ENCODE assay signal across 18 cellular contexts in genomic region chr16:22291860-22292692, GRCh38. TPM values are rescaled to one million over a fixed set of nuclear protein-coding genes. Genes with fewer than 3 reads are reported as not detected.
DNase-seq lines count a peak whose midpoint lies in the region; ATAC-seq and TF ChIP-seq lines count a peak whose summit lies in the region.
"Had no signal": no experiment of that assay in that cellular context is flagged by ENCODE, and none has a peak within 500 bp of the region (broad histone marks: within the 10 kb centered on the region; RNA-seq: fewer than 3 reads in every experiment).

No MANE protein-coding gene starts in this region.

- peaks cover 8% of the 10 kb centered on the region for H3K4me1 Mint-ChIP-seq in activated naive CD8-positive, alpha-beta T cell treated with anti-CD3 and anti-CD28 coated beads, Interleukin-2, amount 50 U/mL, for 24 hours

- H3K27ac Mint-ChIP-seq in activated naive CD8-positive, alpha-beta T cell treated with anti-CD3 and anti-CD28 coated beads, Interleukin-2, amount 50 U/mL, for 24 hours = peak overlapping the region; percentile 56
- H3K27ac Mint-ChIP-seq: natural killer cell treated with Interleukin-12 subunit alpha and Interleukin-12 subunit beta and Interleukin-15 and Interleukin-18, amount 100 ng/mL, for 72 hours; T-helper 1 cell treated with Interleukin-12 subunit alpha and Interleukin-12 subunit beta and Interleukin-4 antibody, amounts not matched to agents 30 μg/mL and 1 μg/mL, for 36 hours had no signal

- H3K4me1 ChIP-seq in tibial nerve = peaks cover 0 to 15% (median 2%) of the 10 kb centered on the region in 4 donors
- peaks cover 0 to 8% (median 0%) of the 10 kb centered on the region in 3 donors for H3K4me1 ChIP-seq in esophagus squamous epithelium

- intact Hi-C loops in esophagus squamous epithelium (cut with DNase I) = no loop called here

- TF ChIP-seq CTCF in AG10803 (conservative IDR thresholded peaks at IDR 0.05; ENCODE audit: low read length) (no peak), tibial nerve (IDR thresholded peaks at IDR 0.05) (no peak), esophagus squamous epithelium (IDR thresholded peaks at IDR 0.05) (no peak)

- H3K27me3 Mint-ChIP-seq in activated naive CD8-positive, alpha-beta T cell treated with anti-CD3 and anti-CD28 coated beads, Interleukin-2, amount 50 U/mL, for 24 hours = peaks cover 3% of the 10 kb centered on the region
- H3K27me3 Mint-ChIP-seq: natural killer cell treated with Interleukin-12 subunit alpha and Interleukin-12 subunit beta and Interleukin-15 and Interleukin-18, amount 100 ng/mL, for 72 hours had no signal

- TF ChIP-seq POLR2A in tibial nerve (IDR thresholded peaks at IDR 0.05) (no peak), esophagus squamous epithelium (IDR thresholded peaks at IDR 0.05) (no peak)

- WGBS in tibial nerve, 2 donors = 60 to 76% methylated on average over 4 of the region's 4 CpGs
- WGBS in esophagus squamous epithelium, 2 donors = 58 to 73% methylated on average over 4 of the region's 4 CpGs

- H3K4me3 Mint-ChIP-seq in activated naive CD8-positive, alpha-beta T cell treated with anti-CD3 and anti-CD28 coated beads, Interleukin-2, amount 50 U/mL, for 24 hours = no peak overlapping the region
- H3K4me3 Mint-ChIP-seq: natural killer cell treated with Interleukin-12 subunit alpha and Interleukin-12 subunit beta and Interleukin-15 and Interleukin-18, amount 100 ng/mL, for 72 hours; T-helper 1 cell treated with Interleukin-12 subunit alpha and Interleukin-12 subunit beta and Interleukin-4 antibody, amounts not matched to agents 30 μg/mL and 1 μg/mL, for 36 hours had no signal

- POLR2A ChIA-PET in HEK293T (lab: Yijun Ruan, JAX) = interaction anchor here (0.6 to 1.2 kb wide), 2 partner anchors 58 to 79 kb away, joined by 3 read pairs; no protein-coding TSS in a partner anchor

- H3K27me3 ChIP-seq in tibial nerve (no peaks in the 10 kb centered on the region), esophagus squamous epithelium (no peaks in the 10 kb centered on the region)
- H3K27me3 ChIP-seq: brain microvascular endothelial cell had no signal

- peaks cover 3% of the 10 kb centered on the region for H3K36me3 Mint-ChIP-seq in activated naive CD8-positive, alpha-beta T cell treated with anti-CD3 and anti-CD28 coated beads, Interleukin-2, amount 50 U/mL, for 24 hours (ENCODE audit: low read depth)
- H3K36me3 Mint-ChIP-seq: natural killer cell treated with Interleukin-12 subunit alpha and Interleukin-12 subunit beta and Interleukin-15 and Interleukin-18, amount 100 ng/mL, for 72 hours had no signal

- DNase-seq in AG10803 (ENCODE audit: low read depth) (peak; percentile 55), HEK293T (ENCODE audit: extremely low spot score) (no peak), fibroblast of the conjunctiva (ENCODE audit: low read depth) (peak; percentile 61), cortex of kidney (lab: John Stamatoyannopoulos, UW) (no peak), ecto neural progenitor cell (ENCODE audit: low spot score) (no peak), tibial nerve (ENCODE audit: low spot score in 2 of 2) (no peak), esophagus squamous epithelium (lab: John Stamatoyannopoulos, UW) (no peak)
- DNase-seq in activated naive CD8-positive, alpha-beta T cell treated with anti-CD3 and anti-CD28 coated beads, Interleukin-2, amount 50 U/mL, for 24 hours = no peak
- DNase-seq: activated CD4-positive, CD25-positive, alpha-beta regulatory T cell; brain microvascular endothelial cell; C1 segment of cervical spinal cord; DMS79 treated with DMSO at 0.1 percent for 48 hours; effector CD8-positive, alpha-beta T cell; NCI-H82; stimulated activated CD4-positive, alpha-beta T cell treated with anti-CD3 and anti-CD28 coated beads, Interleukin-1b, Interleukin-23, amount 100 ng/mL, for 48 hours had no signal

- H3K9me3 Mint-ChIP-seq in activated naive CD8-positive, alpha-beta T cell treated with anti-CD3 and anti-CD28 coated beads, Interleukin-2, amount 50 U/mL, for 24 hours = no peaks in the 10 kb centered on the region
- H3K9me3 Mint-ChIP-seq: natural killer cell treated with Interleukin-12 subunit alpha and Interleukin-12 subunit beta and Interleukin-15 and Interleukin-18, amount 100 ng/mL, for 72 hours; T-helper 1 cell treated with Interleukin-12 subunit alpha and Interleukin-12 subunit beta and Interleukin-4 antibody, amounts not matched to agents 30 μg/mL and 1 μg/mL, for 36 hours had no signal

- H3K4me3 ChIP-seq in AG10803 (ENCODE audit: low read length) (no peak overlapping the region), tibial nerve (no peak overlapping the region), esophagus squamous epithelium (no peak overlapping the region)
- H3K4me3 ChIP-seq: lung had no signal

- no peaks in the 10 kb centered on the region for H3K9me3 ChIP-seq in tibial nerve
- no peaks in the 10 kb centered on the region for H3K9me3 ChIP-seq in esophagus squamous epithelium

- ATAC-seq in activated naive CD8-positive, alpha-beta T cell treated with anti-CD3 and anti-CD28 coated beads, Interleukin-2, amount 50 U/mL, for 24 hours = no peak
- ATAC-seq: natural killer cell treated with Interleukin-12 subunit alpha and Interleukin-12 subunit beta and Interleukin-15 and Interleukin-18, amount 100 ng/mL, for 72 hours had no signal

- peak overlapping the region in 1 of 4 donors; percentile 24 for H3K27ac ChIP-seq in tibial nerve
- H3K27ac ChIP-seq in esophagus squamous epithelium = no peak overlapping the region
- H3K27ac ChIP-seq: brain microvascular endothelial cell had no signal

- CTCF ChIA-PET in HEK293T (lab: Yijun Ruan, JAX) = interaction anchor here (0.8 kb wide), 1 partner anchor 8 kb away, joined by 3 read pairs; no protein-coding TSS in a partner anchor

- TF ChIP-seq EP300 in tibial nerve (IDR thresholded peaks at IDR 0.05) = no peak

- H3K36me3 ChIP-seq in tibial nerve = no peaks in the 10 kb centered on the region
- no peaks in the 10 kb centered on the region for H3K36me3 ChIP-seq in esophagus squamous epithelium
- H3K36me3 ChIP-seq: brain microvascular endothelial cell had no signal

TF ChIP-seq in HEK293T, 16 proteins besides CTCF, POLR2A, EP300 and RAD21:
- peak; percentile 85 for TF ChIP-seq ZNF384 (IDR thresholded peaks at IDR 0.05)
- no peak for TF ChIP-seq FOXM1 (IDR thresholded peaks at IDR 0.05; ENCODE audit: borderline replicate concordance)
- no peak for TF ChIP-seq FOXK2 (IDR thresholded peaks at IDR 0.05)
- no peak for TF ChIP-seq ELF4 (IDR thresholded peaks at IDR 0.05)

RNA-seq across cellular contexts. Expression of gene POLR3E, which starts 5.1 kb away (rescaled TPM):
- 100 to 1,000 TPM in 1 of 4 donors, 10 to 100 TPM in 3; 48.1 to 102 (median 67.0) TPM for total RNA-seq in tibial nerve
- 10 to 100 TPM; 21.5 to 57.2 (median 37.7) TPM for total RNA-seq in esophagus squamous epithelium

Comparison
In these comparisons a context has a peak if more than half of its experiments do, and no peak if none do; other contexts are left out.
1. DNase-seq: peak in AG10803 (single experiment) and fibroblast of the conjunctiva (single experiment); none in HEK293T (single experiment), activated naive CD8-positive, alpha-beta T cell treated with anti-CD3 and anti-CD28 coated beads, Interleukin-2, amount 50 U/mL, for 24 hours (single experiment), cortex of kidney (single experiment), ecto neural progenitor cell (single experiment), tibial nerve (0 of 2) and esophagus squamous epithelium (single experiment).